In genomic region chr6:165632194-165632593, GRCh38 we compare ENCODE assay signal across 1 cellular context.
TF ChIP-seq lines count a peak whose summit lies in the region.

No MANE protein-coding gene starts in this region.

TF ChIP-seq in A549, 52 proteins besides CTCF, POLR2A, EP300 and RAD21 (continued from another document):
- TF ChIP-seq ELK1 (IDR thresholded peaks at IDR 0.05; ENCODE audit: low read depth, low read length) = no peak
- no peak for TF ChIP-seq FOSB (CRISPR knock-in tag; IDR thresholded peaks at IDR 0.05)
- TF ChIP-seq HDAC2 (IDR thresholded peaks at IDR 0.05) = no peak
- no peak for TF ChIP-seq KDM5A (IDR thresholded peaks at IDR 0.05)
- TF ChIP-seq CHD4 (IDR thresholded peaks at IDR 0.05; ENCODE audit: borderline replicate concordance) = no peak
- no peak for TF ChIP-seq MAZ (IDR thresholded peaks at IDR 0.05; ENCODE audit: borderline replicate concordance, low read depth, low read length)
- no peak for TF ChIP-seq MAX (IDR thresholded peaks at IDR 0.05)
